ENCODE assay signal across 28 cellular contexts in genomic region chr4:72352746-72353145, GRCh38.
DNase-seq lines count a peak whose midpoint lies in the region; ATAC-seq and TF ChIP-seq lines count a peak whose summit lies in the region.
"Had no signal": no experiment of that assay in that cellular context is flagged by ENCODE, and none has a peak within 500 bp of the region (broad histone marks: within the 10 kb centered on the region; RNA-seq: fewer than 3 reads in every experiment).

No MANE protein-coding gene starts in this region.

- H3K9me3 Mint-ChIP-seq in HFFc6, result no peaks in the 10 kb centered on the region
- H3K9me3 Mint-ChIP-seq: activated T-cell treated with anti-CD3 and anti-CD28 coated beads, Interleukin-2, amount 50 U/mL, for 4 hours; naive B cell; stimulated activated naive CD8-positive, alpha-beta T cell treated with anti-CD3 and anti-CD28 coated beads, Interleukin-15, amount 100 ng/mL, for 72 hours; T-helper 1 cell treated with Interleukin-12 subunit alpha and Interleukin-12 subunit beta and Interleukin-4 antibody, amounts not matched to agents 30 μg/mL and 1 μg/mL, for 36 hours had no signal

- ATAC-seq in left lung (peak; percentile 43), GM19351 (IDR thresholded peaks at IDR 0.05; ENCODE audit: unreplicated experiment) (no peak)
- ATAC-seq: A549; activated CD4-positive, alpha-beta T cell treated with anti-CD3 and anti-CD28 coated beads for 36 hours; activated T-cell treated with anti-CD3 and anti-CD28 coated beads, Interleukin-2, amount 50 U/mL, for 4 hours; right cardiac atrium; stimulated activated naive CD8-positive, alpha-beta T cell treated with anti-CD3 and anti-CD28 coated beads, Interleukin-15, amount 100 ng/mL, for 72 hours had no signal

- no peaks in the 10 kb centered on the region for H3K4me1 ChIP-seq in left lung
- H3K4me1 ChIP-seq: A549, transverse colon had no signal

- DNase-seq in AG08395 (ENCODE audit: low spot score) (peak; percentile 23), HFFc6 (peak; percentile 54), astrocyte of the hippocampus (ENCODE audit: low read depth, low spot score) (peak; percentile 41), left lung (no peak), SKM-1 (lab: John Stamatoyannopoulos, UW; ENCODE audit: unreplicated experiment) (no peak), hippocampal formation (lab: John Stamatoyannopoulos, UW) (no peak), OCI-M1 (lab: John Stamatoyannopoulos, UW) (no peak)
- DNase-seq: activated CD4-positive, alpha-beta T cell treated with anti-CD3 and anti-CD28 coated beads for 36 hours; activated CD8-positive, alpha-beta memory T cell treated with anti-CD3 and anti-CD28 coated beads for 24 hours; activated naive CD4-positive, alpha-beta T cell treated with Interleukin-2 at 50 U/mL for 16 hours; activated T-cell treated with anti-CD3 and anti-CD28 coated beads, Interleukin-2, amount 50 U/mL, for 4 hours; anterior cingulate cortex; H7; KBM-7; left cardiac atrium; mesendoderm; naive B cell; NCI-H1930; NCI-H345; NCI-H774; nucleus accumbens; right cardiac atrium; SJCRH30; stimulated activated naive CD8-positive, alpha-beta T cell treated with anti-CD3 and anti-CD28 coated beads, Interleukin-15, amount 100 ng/mL, for 72 hours; transverse colon had no signal

- no peak overlapping the region for H3K4me3 ChIP-seq in left lung
- H3K4me3 ChIP-seq: A549, SJCRH30, transverse colon had no signal

- intact Hi-C loops in left lung (cut with DNase I), result no loop called here

- H3K27ac Mint-ChIP-seq in HFFc6, result no peak overlapping the region
- H3K27ac Mint-ChIP-seq: activated CD4-positive, alpha-beta T cell treated with anti-CD3 and anti-CD28 coated beads for 36 hours; naive B cell; stimulated activated naive CD8-positive, alpha-beta T cell treated with anti-CD3 and anti-CD28 coated beads, Interleukin-15, amount 100 ng/mL, for 72 hours; T-helper 1 cell treated with Interleukin-12 subunit alpha and Interleukin-12 subunit beta and Interleukin-4 antibody, amounts not matched to agents 30 μg/mL and 1 μg/mL, for 36 hours had no signal

- no peak overlapping the region for H3K27ac ChIP-seq in left lung
- H3K27ac ChIP-seq: A549, SJCRH30, transverse colon had no signal

- no peaks in the 10 kb centered on the region; the same call in 1 of the 2 replicates for H3K27me3 Mint-ChIP-seq in HFFc6 (ENCODE audit: insufficient read depth)
- H3K27me3 Mint-ChIP-seq: naive B cell had no signal

- H3K9me3 ChIP-seq in left lung, result no peaks in the 10 kb centered on the region
- H3K9me3 ChIP-seq: A549, SJCRH30, transverse colon had no signal

- no peak overlapping the region for H3K4me3 Mint-ChIP-seq in HFFc6
- H3K4me3 Mint-ChIP-seq: activated CD4-positive, alpha-beta T cell treated with anti-CD3 and anti-CD28 coated beads for 36 hours; activated T-cell treated with anti-CD3 and anti-CD28 coated beads, Interleukin-2, amount 50 U/mL, for 4 hours; naive B cell; stimulated activated naive CD8-positive, alpha-beta T cell treated with anti-CD3 and anti-CD28 coated beads, Interleukin-15, amount 100 ng/mL, for 72 hours; T-helper 1 cell treated with Interleukin-12 subunit alpha and Interleukin-12 subunit beta and Interleukin-4 antibody, amounts not matched to agents 30 μg/mL and 1 μg/mL, for 36 hours had no signal

- TF ChIP-seq CTCF in HFFc6 (IDR thresholded peaks at IDR 0.05), result no peak
- TF ChIP-seq CTCF in left lung (IDR thresholded peaks at IDR 0.05), result no peak

- H3K36me3 Mint-ChIP-seq in HFFc6 (ENCODE audit: low read depth), result no peaks in the 10 kb centered on the region
- H3K36me3 Mint-ChIP-seq: naive B cell had no signal

- no peaks in the 10 kb centered on the region for H3K36me3 ChIP-seq in left lung
- H3K36me3 ChIP-seq: SJCRH30, transverse colon had no signal

- no peaks in the 10 kb centered on the region for H3K27me3 ChIP-seq in left lung
- H3K27me3 ChIP-seq: SJCRH30, transverse colon had no signal

- H3K4me1 Mint-ChIP-seq in HFFc6 (ENCODE audit: low read depth), result peaks cover 12% of the 10 kb centered on the region
- H3K4me1 Mint-ChIP-seq: activated CD4-positive, alpha-beta T cell treated with anti-CD3 and anti-CD28 coated beads for 36 hours; naive B cell; stimulated activated naive CD8-positive, alpha-beta T cell treated with anti-CD3 and anti-CD28 coated beads, Interleukin-15, amount 100 ng/mL, for 72 hours had no signal

Comparison
In these comparisons a context has a peak if more than half of its experiments do, and no peak if none do; other contexts are left out.
1. DNase-seq: peak in AG08395 (single experiment), HFFc6 (single experiment) and astrocyte of the hippocampus (single experiment); none in left lung (0 of 2), SKM-1 (single experiment), hippocampal formation (0 of 2) and OCI-M1 (single experiment).